In the genomic region with DNA sequence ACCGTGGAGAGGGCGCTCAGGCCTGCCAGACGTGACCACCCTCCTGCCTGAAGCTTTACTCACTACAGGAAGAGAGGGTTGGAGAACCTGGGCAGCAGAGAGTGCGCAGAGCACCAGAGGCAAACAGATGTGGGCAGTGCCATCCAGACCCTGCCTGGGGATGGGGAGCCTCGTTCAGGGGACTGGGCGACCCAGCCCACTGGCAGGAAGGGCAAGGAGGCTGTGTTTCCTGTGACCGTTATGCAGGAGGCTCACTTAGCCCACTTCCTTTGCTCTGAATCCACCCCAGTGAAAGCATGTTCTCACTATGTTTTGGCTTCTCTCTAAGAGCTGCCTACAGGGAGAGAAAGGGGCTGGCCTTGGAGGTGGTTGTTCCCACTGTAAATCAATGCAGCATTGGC, we compare ENCODE assay signal across 1 cellular context.
TF ChIP-seq lines count a peak whose summit lies in the region.

No MANE protein-coding gene starts in this region.

TF ChIP-seq in H1, 55 proteins besides CTCF, POLR2A, EP300 and RAD21:
- TF ChIP-seq, protein P1, sequence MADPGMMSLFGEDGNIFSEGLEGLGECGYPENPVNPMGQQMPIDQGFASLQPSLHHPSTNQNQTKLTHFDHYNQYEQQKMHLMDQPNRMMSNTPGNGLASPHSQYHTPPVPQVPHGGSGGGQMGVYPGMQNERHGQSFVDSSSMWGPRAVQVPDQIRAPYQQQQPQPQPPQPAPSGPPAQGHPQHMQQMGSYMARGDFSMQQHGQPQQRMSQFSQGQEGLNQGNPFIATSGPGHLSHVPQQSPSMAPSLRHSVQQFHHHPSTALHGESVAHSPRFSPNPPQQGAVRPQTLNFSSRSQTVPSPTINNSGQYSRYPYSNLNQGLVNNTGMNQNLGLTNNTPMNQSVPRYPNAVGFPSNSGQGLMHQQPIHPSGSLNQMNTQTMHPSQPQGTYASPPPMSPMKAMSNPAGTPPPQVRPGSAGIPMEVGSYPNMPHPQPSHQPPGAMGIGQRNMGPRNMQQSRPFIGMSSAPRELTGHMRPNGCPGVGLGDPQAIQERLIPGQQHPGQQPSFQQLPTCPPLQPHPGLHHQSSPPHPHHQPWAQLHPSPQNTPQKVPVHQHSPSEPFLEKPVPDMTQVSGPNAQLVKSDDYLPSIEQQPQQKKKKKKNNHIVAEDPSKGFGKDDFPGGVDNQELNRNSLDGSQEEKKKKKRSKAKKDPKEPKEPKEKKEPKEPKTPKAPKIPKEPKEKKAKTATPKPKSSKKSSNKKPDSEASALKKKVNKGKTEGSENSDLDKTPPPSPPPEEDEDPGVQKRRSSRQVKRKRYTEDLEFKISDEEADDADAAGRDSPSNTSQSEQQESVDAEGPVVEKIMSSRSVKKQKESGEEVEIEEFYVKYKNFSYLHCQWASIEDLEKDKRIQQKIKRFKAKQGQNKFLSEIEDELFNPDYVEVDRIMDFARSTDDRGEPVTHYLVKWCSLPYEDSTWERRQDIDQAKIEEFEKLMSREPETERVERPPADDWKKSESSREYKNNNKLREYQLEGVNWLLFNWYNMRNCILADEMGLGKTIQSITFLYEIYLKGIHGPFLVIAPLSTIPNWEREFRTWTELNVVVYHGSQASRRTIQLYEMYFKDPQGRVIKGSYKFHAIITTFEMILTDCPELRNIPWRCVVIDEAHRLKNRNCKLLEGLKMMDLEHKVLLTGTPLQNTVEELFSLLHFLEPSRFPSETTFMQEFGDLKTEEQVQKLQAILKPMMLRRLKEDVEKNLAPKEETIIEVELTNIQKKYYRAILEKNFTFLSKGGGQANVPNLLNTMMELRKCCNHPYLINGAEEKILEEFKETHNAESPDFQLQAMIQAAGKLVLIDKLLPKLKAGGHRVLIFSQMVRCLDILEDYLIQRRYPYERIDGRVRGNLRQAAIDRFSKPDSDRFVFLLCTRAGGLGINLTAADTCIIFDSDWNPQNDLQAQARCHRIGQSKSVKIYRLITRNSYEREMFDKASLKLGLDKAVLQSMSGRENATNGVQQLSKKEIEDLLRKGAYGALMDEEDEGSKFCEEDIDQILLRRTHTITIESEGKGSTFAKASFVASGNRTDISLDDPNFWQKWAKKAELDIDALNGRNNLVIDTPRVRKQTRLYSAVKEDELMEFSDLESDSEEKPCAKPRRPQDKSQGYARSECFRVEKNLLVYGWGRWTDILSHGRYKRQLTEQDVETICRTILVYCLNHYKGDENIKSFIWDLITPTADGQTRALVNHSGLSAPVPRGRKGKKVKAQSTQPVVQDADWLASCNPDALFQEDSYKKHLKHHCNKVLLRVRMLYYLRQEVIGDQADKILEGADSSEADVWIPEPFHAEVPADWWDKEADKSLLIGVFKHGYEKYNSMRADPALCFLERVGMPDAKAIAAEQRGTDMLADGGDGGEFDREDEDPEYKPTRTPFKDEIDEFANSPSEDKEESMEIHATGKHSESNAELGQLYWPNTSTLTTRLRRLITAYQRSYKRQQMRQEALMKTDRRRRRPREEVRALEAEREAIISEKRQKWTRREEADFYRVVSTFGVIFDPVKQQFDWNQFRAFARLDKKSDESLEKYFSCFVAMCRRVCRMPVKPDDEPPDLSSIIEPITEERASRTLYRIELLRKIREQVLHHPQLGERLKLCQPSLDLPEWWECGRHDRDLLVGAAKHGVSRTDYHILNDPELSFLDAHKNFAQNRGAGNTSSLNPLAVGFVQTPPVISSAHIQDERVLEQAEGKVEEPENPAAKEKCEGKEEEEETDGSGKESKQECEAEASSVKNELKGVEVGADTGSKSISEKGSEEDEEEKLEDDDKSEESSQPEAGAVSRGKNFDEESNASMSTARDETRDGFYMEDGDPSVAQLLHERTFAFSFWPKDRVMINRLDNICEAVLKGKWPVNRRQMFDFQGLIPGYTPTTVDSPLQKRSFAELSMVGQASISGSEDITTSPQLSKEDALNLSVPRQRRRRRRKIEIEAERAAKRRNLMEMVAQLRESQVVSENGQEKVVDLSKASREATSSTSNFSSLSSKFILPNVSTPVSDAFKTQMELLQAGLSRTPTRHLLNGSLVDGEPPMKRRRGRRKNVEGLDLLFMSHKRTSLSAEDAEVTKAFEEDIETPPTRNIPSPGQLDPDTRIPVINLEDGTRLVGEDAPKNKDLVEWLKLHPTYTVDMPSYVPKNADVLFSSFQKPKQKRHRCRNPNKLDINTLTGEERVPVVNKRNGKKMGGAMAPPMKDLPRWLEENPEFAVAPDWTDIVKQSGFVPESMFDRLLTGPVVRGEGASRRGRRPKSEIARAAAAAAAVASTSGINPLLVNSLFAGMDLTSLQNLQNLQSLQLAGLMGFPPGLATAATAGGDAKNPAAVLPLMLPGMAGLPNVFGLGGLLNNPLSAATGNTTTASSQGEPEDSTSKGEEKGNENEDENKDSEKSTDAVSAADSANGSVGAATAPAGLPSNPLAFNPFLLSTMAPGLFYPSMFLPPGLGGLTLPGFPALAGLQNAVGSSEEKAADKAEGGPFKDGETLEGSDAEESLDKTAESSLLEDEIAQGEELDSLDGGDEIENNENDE (IDR thresholded peaks at IDR 0.05; ENCODE audit: insufficient replicate concordance, low read length) = no peak
- no peak for TF ChIP-seq JUN (IDR thresholded peaks at IDR 0.05; ENCODE audit: low read depth, low read length)
- TF ChIP-seq TEAD4 (IDR thresholded peaks at IDR 0.05; ENCODE audit: low read depth, low read length) = no peak
- no peak for TF ChIP-seq SIRT6 (IDR thresholded peaks at IDR 0.05; ENCODE audit: low read length)
- no peak for TF ChIP-seq CTBP2 (IDR thresholded peaks at IDR 0.05; ENCODE audit: borderline replicate concordance, insufficient read depth, insufficient read length, low read length)
